In genomic region chr7:130009848-130010688, GRCh38 we compare ENCODE assay signal across 1 cellular context.
TF ChIP-seq lines count a peak whose summit lies in the region.

No MANE protein-coding gene starts in this region.

TF ChIP-seq in K562, 482 proteins besides CTCF, POLR2A, EP300 and RAD21 (continued from another document):
- TF ChIP-seq FOXO4 (CRISPR knock-in tag; IDR thresholded peaks at IDR 0.05) (no peak), GTF2F1 (IDR thresholded peaks at IDR 0.05; ENCODE audit: low read depth, low read length) (no peak), ZNF347 (CRISPR knock-in tag; IDR thresholded peaks at IDR 0.05; ENCODE audit: low read depth) (no peak), CBX8 (IDR thresholded peaks at IDR 0.05; ENCODE audit: borderline replicate concordance, extremely low read depth, low read depth, low read length, poor library complexity, severe bottlenecking) (no peak), NCOA1 (IDR thresholded peaks at IDR 0.05; ENCODE audit: low read depth) (no peak), RNF219 (CRISPR knock-in tag; IDR thresholded peaks at IDR 0.05) (no peak), TRIM28 (IDR thresholded peaks at IDR 0.05) (no peak), ZNF274 (IDR thresholded peaks at IDR 0.05; ENCODE audit: borderline replicate concordance, low read depth, low read length) (no peak), ELF4 (CRISPR knock-in tag; IDR thresholded peaks at IDR 0.05) (0 out of 2 replicates have a peak, but pooled peaks have one; percentile 20), POU5F1 (IDR thresholded peaks at IDR 0.05; ENCODE audit: borderline replicate concordance, low read depth, low read length, partially characterized antibody) (no peak), TEAD2 (tag; IDR thresholded peaks at IDR 0.05) (peak; percentile 18; the same call in 1 of the 2 replicates), GTF2A2 (tag; IDR thresholded peaks at IDR 0.05) (no peak; the same call in 1 of the 2 replicates), PRPF4 (IDR thresholded peaks at IDR 0.05; ENCODE audit: insufficient read depth, low read depth, low read length, poor library complexity, severe bottlenecking) (no peak), ZBTB9 (CRISPR knock-in tag; IDR thresholded peaks at IDR 0.05) (peak; percentile 95), SMARCA4 (IDR thresholded peaks at IDR 0.05) (peak; percentile 86), IRF9 (tag; IDR thresholded peaks at IDR 0.05) (peak; percentile 46; the same call in 1 of the 2 replicates), GABPA (tag; conservative IDR thresholded peaks at IDR 0.05; ENCODE audit: low read depth) (peak; percentile 82), SMARCE1 (IDR thresholded peaks at IDR 0.05) (peak; percentile 83; the same call in 1 of the 2 replicates), ETV5 (CRISPR knock-in tag; IDR thresholded peaks at IDR 0.05; ENCODE audit: low read depth) (peak; percentile 48; the same call in 1 of the 2 replicates), CUX1 (CRISPR knock-in tag; IDR thresholded peaks at IDR 0.05) (no peak), KLF16 (IDR thresholded peaks at IDR 0.05) (no peak), RREB1 (CRISPR knock-in tag; IDR thresholded peaks at IDR 0.05) (peak; percentile 67; the same call in 1 of the 2 replicates), LARP7 (IDR thresholded peaks at IDR 0.05) (no peak; the same call in 1 of the 2 replicates), CHD2 (IDR thresholded peaks at IDR 0.05; ENCODE audit: low read depth, low read length) (no peak), ZNF830 (CRISPR knock-in tag; IDR thresholded peaks at IDR 0.05) (no peak), USF2 (CRISPR knock-in tag; IDR thresholded peaks at IDR 0.05) (peak; percentile 48; the same call in 1 of the 2 replicates), FOXP4 (CRISPR knock-in tag; IDR thresholded peaks at IDR 0.05; ENCODE audit: borderline replicate concordance) (0 out of 2 replicates have a peak, but pooled peaks have one; percentile 80), ZBTB11 (CRISPR knock-in tag; IDR thresholded peaks at IDR 0.05) (peak in 1 of 3 experiments; percentile 23; a peak in 1 of 6 replicates), RBM39 (optimal IDR thresholded peaks at IDR 0.05; ENCODE audit: low read depth, low read length) (no peak), SREBF2 (CRISPR knock-in tag; IDR thresholded peaks at IDR 0.05) (no peak)
